Comparison of ENCODE assay signal across 22 cellular contexts in the genomic region with DNA sequence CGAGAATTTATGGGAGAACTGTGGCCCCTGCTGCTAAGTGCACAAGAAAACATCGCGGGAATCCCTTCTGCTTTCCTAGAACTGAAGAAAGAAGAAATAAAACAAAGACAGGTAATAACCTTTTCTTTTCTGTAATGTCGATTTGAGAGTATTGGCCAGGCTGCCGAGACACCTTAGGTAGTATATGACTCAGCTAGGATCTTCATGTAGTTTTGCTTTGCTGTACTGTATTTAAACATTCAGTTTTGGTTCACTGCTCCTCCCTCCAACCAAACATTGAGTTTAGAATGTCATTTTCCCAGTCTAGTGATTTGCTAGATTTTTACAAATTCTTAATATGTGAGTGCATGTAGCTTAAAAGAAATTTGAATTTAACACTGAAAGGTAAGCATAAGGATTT. TPM values are rescaled to one million over a fixed set of nuclear protein-coding genes. Genes with fewer than 3 reads are reported as not detected.
DNase-seq lines count a peak whose midpoint lies in the region; ATAC-seq and TF ChIP-seq lines count a peak whose summit lies in the region.
"Had no signal": no experiment of that assay in that cellular context is flagged by ENCODE, and none has a peak within 500 bp of the region (broad histone marks: within the 10 kb centered on the region; RNA-seq: fewer than 3 reads in every experiment).

No MANE protein-coding gene starts in this region.

- no peaks in the 10 kb centered on the region for H3K9me3 Mint-ChIP-seq in activated CD4-positive, alpha-beta T cell treated with anti-CD3 and anti-CD28 coated beads for 36 hours (ENCODE audit: low read depth)
- H3K9me3 Mint-ChIP-seq in stimulated activated naive CD8-positive, alpha-beta T cell treated with anti-CD3 and anti-CD28 coated beads, Interleukin-15, Interleukin-2, amounts not matched to agents 100 ng/mL and 50 ng/mL, for 24 hours: no peaks in the 10 kb centered on the region
- H3K9me3 Mint-ChIP-seq in stimulated activated naive CD8-positive, alpha-beta T cell treated with anti-CD3 and anti-CD28 coated beads, Interleukin-15, amount 100 ng/mL, for 72 hours: no peaks in the 10 kb centered on the region
- no peaks in the 10 kb centered on the region for H3K9me3 Mint-ChIP-seq in mesothelial cell of epicardium

- DNase-seq in activated CD4-positive, alpha-beta T cell treated with anti-CD3 and anti-CD28 coated beads for 36 hours: no peak
- DNase-seq in activated CD4-positive, alpha-beta T cell treated with anti-CD3 and anti-CD28 coated beads, Interleukin-2, amount 50 U/mL, for 1 hour: no peak
- DNase-seq in stimulated activated naive CD8-positive, alpha-beta T cell treated with anti-CD3 and anti-CD28 coated beads, Interleukin-15, amount 100 ng/mL, for 72 hours: no peak
- DNase-seq in mesothelial cell of epicardium (ENCODE audit: low spot score in 2 of 2, unreplicated experiment in 2 of 2): no peak
- no peak for DNase-seq in ureter (ENCODE audit: low spot score)
- no peak for DNase-seq in glomerular visceral epithelial cell (ENCODE audit: extremely low spot score)
- DNase-seq: 8988T, ACHN, Calu3, DMS79 treated with DMSO at 0.1 percent for 48 hours, GF-D8, HCEC 1CT, IMR-90, KG1, MG63, NCI-H2029 treated with DMSO at 0.1 percent for 48 hours, NCI-H2227 treated with DMSO at 0.1 percent for 48 hours, NCI-H510A, NCI-H69, SHP77 treated with DMSO at 0.1 percent for 48 hours had no signal

- peaks cover 63% of the 10 kb centered on the region for H3K4me1 Mint-ChIP-seq in activated CD4-positive, alpha-beta T cell treated with anti-CD3 and anti-CD28 coated beads for 36 hours
- H3K4me1 Mint-ChIP-seq in stimulated activated naive CD8-positive, alpha-beta T cell treated with anti-CD3 and anti-CD28 coated beads, Interleukin-15, Interleukin-2, amounts not matched to agents 100 ng/mL and 50 ng/mL, for 24 hours (ENCODE audit: low read depth): peaks cover 63% of the 10 kb centered on the region
- peaks cover 69% of the 10 kb centered on the region for H3K4me1 Mint-ChIP-seq in stimulated activated naive CD8-positive, alpha-beta T cell treated with anti-CD3 and anti-CD28 coated beads, Interleukin-15, amount 100 ng/mL, for 72 hours
- H3K4me1 Mint-ChIP-seq in mesothelial cell of epicardium: peaks cover 22% of the 10 kb centered on the region

- TF ChIP-seq CTCF in mesothelial cell of epicardium (IDR thresholded peaks at IDR 0.05; ENCODE audit: unreplicated experiment): no peak

- CTCF ChIA-PET in activated CD4-positive, alpha-beta T cell treated with anti-CD3 and anti-CD28 coated beads for 36 hours (lab: Charles Lee): no interaction called here

- intact Hi-C loops in activated CD4-positive, alpha-beta T cell treated with anti-CD3 and anti-CD28 coated beads for 36 hours (cut with DNase I, micrococcal nuclease): loop anchor here (10.0 kb wide), 3 partner anchors 674 to 1304 kb away; a partner anchor contains a TSS

- ATAC-seq in activated CD4-positive, alpha-beta T cell treated with anti-CD3 and anti-CD28 coated beads for 36 hours: peak; percentile 53
- no peak for ATAC-seq in stimulated activated naive CD8-positive, alpha-beta T cell treated with anti-CD3 and anti-CD28 coated beads, Interleukin-15, amount 100 ng/mL, for 72 hours
- ATAC-seq: Panc1 had no signal

- H3K36me3 Mint-ChIP-seq in activated CD4-positive, alpha-beta T cell treated with anti-CD3 and anti-CD28 coated beads for 36 hours (ENCODE audit: low read depth): peaks cover 85% of the 10 kb centered on the region
- H3K36me3 Mint-ChIP-seq in stimulated activated naive CD8-positive, alpha-beta T cell treated with anti-CD3 and anti-CD28 coated beads, Interleukin-15, Interleukin-2, amounts not matched to agents 100 ng/mL and 50 ng/mL, for 24 hours (ENCODE audit: low read depth): peaks cover 92% of the 10 kb centered on the region
- H3K36me3 Mint-ChIP-seq in mesothelial cell of epicardium: peaks cover 61% of the 10 kb centered on the region

- H3K27me3 Mint-ChIP-seq in activated CD4-positive, alpha-beta T cell treated with anti-CD3 and anti-CD28 coated beads for 36 hours: no peaks in the 10 kb centered on the region
- H3K27me3 Mint-ChIP-seq in stimulated activated naive CD8-positive, alpha-beta T cell treated with anti-CD3 and anti-CD28 coated beads, Interleukin-15, Interleukin-2, amounts not matched to agents 100 ng/mL and 50 ng/mL, for 24 hours: no peaks in the 10 kb centered on the region
- no peaks in the 10 kb centered on the region for H3K27me3 Mint-ChIP-seq in stimulated activated naive CD8-positive, alpha-beta T cell treated with anti-CD3 and anti-CD28 coated beads, Interleukin-15, amount 100 ng/mL, for 72 hours
- H3K27me3 Mint-ChIP-seq in mesothelial cell of epicardium (ENCODE audit: low read depth): no peaks in the 10 kb centered on the region

- POLR2A ChIA-PET in activated CD4-positive, alpha-beta T cell treated with anti-CD3 and anti-CD28 coated beads for 36 hours (lab: Charles Lee): no interaction called here

- no peak overlapping the region for H3K4me3 Mint-ChIP-seq in activated CD4-positive, alpha-beta T cell treated with anti-CD3 and anti-CD28 coated beads for 36 hours
- no peak overlapping the region for H3K4me3 Mint-ChIP-seq in stimulated activated naive CD8-positive, alpha-beta T cell treated with anti-CD3 and anti-CD28 coated beads, Interleukin-15, Interleukin-2, amounts not matched to agents 100 ng/mL and 50 ng/mL, for 24 hours
- H3K4me3 Mint-ChIP-seq in stimulated activated naive CD8-positive, alpha-beta T cell treated with anti-CD3 and anti-CD28 coated beads, Interleukin-15, amount 100 ng/mL, for 72 hours: no peak overlapping the region
- no peak overlapping the region for H3K4me3 Mint-ChIP-seq in mesothelial cell of epicardium

- H3K27ac Mint-ChIP-seq in activated CD4-positive, alpha-beta T cell treated with anti-CD3 and anti-CD28 coated beads for 36 hours: peak overlapping the region; percentile 65
- peak overlapping the region; percentile 56 for H3K27ac Mint-ChIP-seq in stimulated activated naive CD8-positive, alpha-beta T cell treated with anti-CD3 and anti-CD28 coated beads, Interleukin-15, Interleukin-2, amounts not matched to agents 100 ng/mL and 50 ng/mL, for 24 hours
- peak overlapping the region in 1 of 2 donors; percentile 37 for H3K27ac Mint-ChIP-seq in stimulated activated naive CD8-positive, alpha-beta T cell treated with anti-CD3 and anti-CD28 coated beads, Interleukin-15, amount 100 ng/mL, for 72 hours
- H3K27ac Mint-ChIP-seq in mesothelial cell of epicardium: peak overlapping the region; percentile 39

RNA-seq across cellular contexts. Expression of a gene that starts 5.8 kb away (rescaled TPM):
- total RNA-seq in activated CD4-positive, alpha-beta T cell treated with anti-CD3 and anti-CD28 coated beads for 36 hours: 100 to 1,000 TPM; 234 to 288 TPM
- total RNA-seq in mesothelial cell of epicardium: 206 to 219 TPM (median 219 TPM) in 3 replicates
- 169 TPM for total RNA-seq in ureter
